Comparison of ENCODE assay signal across 28 cellular contexts in genomic region chr6:18561006-18561750, GRCh38.
A peak's percentile ranks its signal among the peaks of the same experiment; 100 is the strongest.
DNase-seq lines count a peak whose midpoint lies in the region; ATAC-seq and TF ChIP-seq lines count a peak whose summit lies in the region.
"Had no signal": no experiment of that assay in that cellular context is flagged by ENCODE, and none has a peak within 500 bp of the region (broad histone marks: within the 10 kb centered on the region; RNA-seq: fewer than 3 reads in every experiment).

No MANE protein-coding gene starts in this region.

- H3K9me3 Mint-ChIP-seq in type B pancreatic cell = no peaks in the 10 kb centered on the region
- no peaks in the 10 kb centered on the region for H3K9me3 Mint-ChIP-seq in activated T-cell treated with anti-CD3 and anti-CD28 coated beads, Interleukin-2, amount 50 U/mL, for 4 hours
- H3K9me3 Mint-ChIP-seq: nephron had no signal

- H3K4me2 ChIP-seq in SK-N-SH = no peak overlapping the region
- H3K4me2 ChIP-seq: A549, BLaER1 had no signal

- peaks cover 22% of the 10 kb centered on the region for H3K4me1 Mint-ChIP-seq in type B pancreatic cell (ENCODE audit: unreplicated experiment)
- no peaks in the 10 kb centered on the region for H3K4me1 Mint-ChIP-seq in activated T-cell treated with anti-CD3 and anti-CD28 coated beads, Interleukin-2, amount 50 U/mL, for 4 hours (ENCODE audit: low read depth)
- H3K4me1 Mint-ChIP-seq: nephron had no signal

- peaks cover 0 to 2% of the 10 kb centered on the region in 2 experiments; a peak in 2 of 4 replicates for H3K4me1 ChIP-seq in SK-N-SH (ENCODE audit: control insufficient read depth in 1 of 2, insufficient read depth in 2 of 2, low read depth in 1 of 2, low read length in 1 of 2)
- H3K4me1 ChIP-seq: A549, lower lobe of right lung, spleen had no signal

- peak in 1 of 2 experiments; percentile 47; a peak in 2 of 4 replicates for TF ChIP-seq EP300 in SK-N-SH (IDR thresholded peaks at IDR 0.05; ENCODE audit: borderline replicate concordance in 1 of 2, low read depth in 1 of 2, low read length in 1 of 2)

- intact Hi-C loops in left cardiac atrium (cut with DNase I) (no loop called here), left ventricle myocardium superior (cut with micrococcal nuclease) (no loop called here)

- no peaks in the 10 kb centered on the region for H3K36me3 Mint-ChIP-seq in type B pancreatic cell
- no peaks in the 10 kb centered on the region for H3K36me3 Mint-ChIP-seq in activated T-cell treated with anti-CD3 and anti-CD28 coated beads, Interleukin-2, amount 50 U/mL, for 4 hours (ENCODE audit: insufficient read depth)

- H4K20me1 ChIP-seq in SK-N-SH (ENCODE audit: insufficient read depth) = no peaks in the 10 kb centered on the region
- H4K20me1 ChIP-seq: BLaER1 had no signal

- no peaks in the 10 kb centered on the region for H3K36me3 ChIP-seq in SK-N-SH (replicated peaks in 1 of 2; ENCODE audit: control insufficient read depth in 1 of 2, insufficient read depth in 2 of 2, low read length in 1 of 2)
- H3K36me3 ChIP-seq: BLaER1, esophagus squamous epithelium, lower lobe of right lung, ovary, spleen, transverse colon had no signal

- CTCF ChIA-PET in SK-N-SH (lab: Yijun Ruan, JAX) = no interaction called here

- H3K4me3 Mint-ChIP-seq in type B pancreatic cell = peak overlapping the region; percentile 18
- H3K4me3 Mint-ChIP-seq in activated T-cell treated with anti-CD3 and anti-CD28 coated beads, Interleukin-2, amount 50 U/mL, for 4 hours = no peak overlapping the region
- H3K4me3 Mint-ChIP-seq: nephron had no signal

- ATAC-seq in left cardiac atrium = peak in 1 of 2 donors; percentile 92
- ATAC-seq in left ventricle myocardium superior = no peak
- ATAC-seq in activated T-cell treated with anti-CD3 and anti-CD28 coated beads, Interleukin-2, amount 50 U/mL, for 4 hours = no peak
- ATAC-seq in HG03469 (IDR thresholded peaks at IDR 0.05; ENCODE audit: unreplicated experiment) = no peak
- ATAC-seq: A549, lower lobe of right lung had no signal

- no peaks in the 10 kb centered on the region for H3F3A ChIP-seq in SK-N-SH (replicated peaks; ENCODE audit: insufficient read depth)

- no peaks in the 10 kb centered on the region for H3K9me2 ChIP-seq in SK-N-SH

- no peak overlapping the region for H3K4me3 ChIP-seq in SK-N-SH (ENCODE audit: low read depth in 2 of 2, low read length in 1 of 2)
- no peak overlapping the region for H3K4me3 ChIP-seq in fibroblast of the aortic adventitia (ENCODE audit: low read depth, low read length)
- H3K4me3 ChIP-seq: A549, BLaER1, esophagus squamous epithelium, lower lobe of right lung, ovary, spleen, transverse colon had no signal

- WGBS in SK-N-SH (ENCODE audit: low lambda C conversion rate) = 26% methylated on average over 5 of the region's 5 CpGs

- TF ChIP-seq CTCF in SK-N-SH (IDR thresholded peaks at IDR 0.05) (no peak), fibroblast of the aortic adventitia (IDR thresholded peaks at IDR 0.05; ENCODE audit: insufficient read depth, low read length) (no peak), type B pancreatic cell (conservative IDR thresholded peaks at IDR 0.05) (no peak)

- no peak overlapping the region for H2AFZ ChIP-seq in SK-N-SH (ENCODE audit: low read depth)

- H3K27me3 Mint-ChIP-seq in type B pancreatic cell = peaks cover 17% of the 10 kb centered on the region
- H3K27me3 Mint-ChIP-seq in activated T-cell treated with anti-CD3 and anti-CD28 coated beads, Interleukin-2, amount 50 U/mL, for 4 hours (ENCODE audit: low read depth) = peaks cover 19% of the 10 kb centered on the region

- no peaks in the 10 kb centered on the region; the same call in 1 of the 2 replicates for H3K27me3 ChIP-seq in SK-N-SH (ENCODE audit: insufficient read depth)
- H3K27me3 ChIP-seq: BLaER1, ovary, transverse colon had no signal

- H3K9ac ChIP-seq in SK-N-SH = no peak overlapping the region
- H3K9ac ChIP-seq: BLaER1 had no signal

- no peaks in the 10 kb centered on the region for H3K9me3 ChIP-seq in SK-N-SH
- H3K9me3 ChIP-seq: A549, BLaER1, Caco-2, esophagus squamous epithelium, lower lobe of right lung, ovary, spleen, transverse colon had no signal

- no peaks in the 10 kb centered on the region for H3K79me2 ChIP-seq in SK-N-SH (ENCODE audit: insufficient read depth)

- POLR2A ChIA-PET in SK-N-SH (lab: Yijun Ruan, JAX) = no interaction called here

- no peak overlapping the region for H3K27ac Mint-ChIP-seq in type B pancreatic cell
- H3K27ac Mint-ChIP-seq: nephron had no signal

- H3K27ac ChIP-seq in SK-N-SH (ENCODE audit: low read depth in 2 of 2, low read length in 1 of 2) = peak overlapping the region in 1 of 2 experiments; percentile 39; a peak in 1 of 4 replicates
- H3K27ac ChIP-seq: A549, BLaER1, esophagus squamous epithelium, lower lobe of right lung, ovary, spleen, transverse colon had no signal

- TF ChIP-seq RAD21 in SK-N-SH (IDR thresholded peaks at IDR 0.05; ENCODE audit: low read length) = no peak

- DNase-seq in left cardiac atrium (peak; percentile 21), left ventricle myocardium superior (no peak), SK-N-SH (peak; percentile 30), fibroblast of the aortic adventitia (ENCODE audit: low read depth) (peak; percentile 74), type B pancreatic cell (ENCODE audit: extremely low spot score, unreplicated experiment) (no peak), ecto neural progenitor cell (ENCODE audit: low spot score) (no peak)
- no peak for DNase-seq in activated T-cell treated with anti-CD3 and anti-CD28 coated beads, Interleukin-2, amount 50 U/mL, for 4 hours
- DNase-seq: activated effector memory CD4-positive, alpha-beta T cell treated with anti-CD3 and anti-CD28 coated beads, Interleukin-2, amount 50 U/mL, for 16 hours; Caco-2; central memory CD4-positive, alpha-beta T cell; DMS79; esophagus squamous epithelium; GF-D8; glutamatergic neuron; H7; kidney; lower lobe of right lung; NCI-H146; NCI-H2107; NCI-H510A treated with DMSO at 0.1 percent for 48 hours; ovary; retina; spleen; transverse colon had no signal

TF ChIP-seq in SK-N-SH, 30 proteins besides CTCF, POLR2A, EP300 and RAD21:
- TF ChIP-seq TCF12 (IDR thresholded peaks at IDR 0.05) (peak; percentile 23; the same call in 1 of the 2 replicates), JUND (IDR thresholded peaks at IDR 0.05) (no peak)

Comparison
In these comparisons a context has a peak if more than half of its experiments do, and no peak if none do; other contexts are left out.
1. DNase-seq: peak in left cardiac atrium (single experiment), SK-N-SH (single experiment) and fibroblast of the aortic adventitia (single experiment); none in left ventricle myocardium superior (single experiment), type B pancreatic cell (single experiment), activated T-cell treated with anti-CD3 and anti-CD28 coated beads, Interleukin-2, amount 50 U/mL, for 4 hours (single experiment) and ecto neural progenitor cell (single experiment).